1 cellular context compared by ENCODE assay signal in genomic region chr16:68367034-68367433, GRCh38.
TF ChIP-seq lines count a peak whose summit lies in the region.

No MANE protein-coding gene starts in this region.

TF ChIP-seq in SK-N-SH, 30 proteins besides CTCF, POLR2A, EP300 and RAD21 (continued from another document):
- TF ChIP-seq, protein P1, sequence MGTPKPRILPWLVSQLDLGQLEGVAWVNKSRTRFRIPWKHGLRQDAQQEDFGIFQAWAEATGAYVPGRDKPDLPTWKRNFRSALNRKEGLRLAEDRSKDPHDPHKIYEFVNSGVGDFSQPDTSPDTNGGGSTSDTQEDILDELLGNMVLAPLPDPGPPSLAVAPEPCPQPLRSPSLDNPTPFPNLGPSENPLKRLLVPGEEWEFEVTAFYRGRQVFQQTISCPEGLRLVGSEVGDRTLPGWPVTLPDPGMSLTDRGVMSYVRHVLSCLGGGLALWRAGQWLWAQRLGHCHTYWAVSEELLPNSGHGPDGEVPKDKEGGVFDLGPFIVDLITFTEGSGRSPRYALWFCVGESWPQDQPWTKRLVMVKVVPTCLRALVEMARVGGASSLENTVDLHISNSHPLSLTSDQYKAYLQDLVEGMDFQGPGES (IDR thresholded peaks at IDR 0.05; ENCODE audit: low read depth, low read length), result no peak
- no peak for TF ChIP-seq EZH2phosphoT487 (IDR thresholded peaks at IDR 0.05; ENCODE audit: borderline replicate concordance, low read depth)
